Comparison of ENCODE assay signal across 1 cellular context in genomic region chr9:131349881-131350563, GRCh38.
A peak's percentile ranks its signal among the peaks of the same experiment; 100 is the strongest.
TF ChIP-seq lines count a peak whose summit lies in the region.

No MANE protein-coding gene starts in this region.

TF ChIP-seq in K562, 482 proteins besides CTCF, POLR2A, EP300 and RAD21 (continued from another document and continues in another):
- TF ChIP-seq CTBP1 (IDR thresholded peaks at IDR 0.05; ENCODE audit: borderline replicate concordance), result peak; percentile 62; the same call in 1 of the 2 replicates
- no peak for TF ChIP-seq FOXA3 (CRISPR knock-in tag; conservative IDR thresholded peaks at IDR 0.05 in 1 of 2, IDR thresholded peaks at IDR 0.05 in 1 of 2)
- TF ChIP-seq TCF7L2 (IDR thresholded peaks at IDR 0.05; ENCODE audit: low read depth, low read length), result no peak
- no peak for TF ChIP-seq NCOA6 (IDR thresholded peaks at IDR 0.05)
- TF ChIP-seq ZNF197 (CRISPR knock-in tag; IDR thresholded peaks at IDR 0.05; ENCODE audit: low read depth), result no peak
- peak; percentile 18; the same call in 1 of the 2 replicates for TF ChIP-seq ZKSCAN1 (IDR thresholded peaks at IDR 0.05; ENCODE audit: low read depth, low read length)
- TF ChIP-seq SIX5 (IDR thresholded peaks at IDR 0.05; ENCODE audit: borderline replicate concordance in 1 of 2, insufficient read depth in 1 of 2, low read depth in 1 of 2, low read length in 2 of 2), result no peak
- TF ChIP-seq DLX4 (CRISPR knock-in tag; IDR thresholded peaks at IDR 0.05), result no peak
- no peak for TF ChIP-seq ZC3H8 (IDR thresholded peaks at IDR 0.05)
- TF ChIP-seq ZNF253 (CRISPR knock-in tag; conservative IDR thresholded peaks at IDR 0.05), result no peak
- TF ChIP-seq PHF8 (IDR thresholded peaks at IDR 0.05; ENCODE audit: borderline replicate concordance, low read length), result no peak
- TF ChIP-seq, protein P1, sequence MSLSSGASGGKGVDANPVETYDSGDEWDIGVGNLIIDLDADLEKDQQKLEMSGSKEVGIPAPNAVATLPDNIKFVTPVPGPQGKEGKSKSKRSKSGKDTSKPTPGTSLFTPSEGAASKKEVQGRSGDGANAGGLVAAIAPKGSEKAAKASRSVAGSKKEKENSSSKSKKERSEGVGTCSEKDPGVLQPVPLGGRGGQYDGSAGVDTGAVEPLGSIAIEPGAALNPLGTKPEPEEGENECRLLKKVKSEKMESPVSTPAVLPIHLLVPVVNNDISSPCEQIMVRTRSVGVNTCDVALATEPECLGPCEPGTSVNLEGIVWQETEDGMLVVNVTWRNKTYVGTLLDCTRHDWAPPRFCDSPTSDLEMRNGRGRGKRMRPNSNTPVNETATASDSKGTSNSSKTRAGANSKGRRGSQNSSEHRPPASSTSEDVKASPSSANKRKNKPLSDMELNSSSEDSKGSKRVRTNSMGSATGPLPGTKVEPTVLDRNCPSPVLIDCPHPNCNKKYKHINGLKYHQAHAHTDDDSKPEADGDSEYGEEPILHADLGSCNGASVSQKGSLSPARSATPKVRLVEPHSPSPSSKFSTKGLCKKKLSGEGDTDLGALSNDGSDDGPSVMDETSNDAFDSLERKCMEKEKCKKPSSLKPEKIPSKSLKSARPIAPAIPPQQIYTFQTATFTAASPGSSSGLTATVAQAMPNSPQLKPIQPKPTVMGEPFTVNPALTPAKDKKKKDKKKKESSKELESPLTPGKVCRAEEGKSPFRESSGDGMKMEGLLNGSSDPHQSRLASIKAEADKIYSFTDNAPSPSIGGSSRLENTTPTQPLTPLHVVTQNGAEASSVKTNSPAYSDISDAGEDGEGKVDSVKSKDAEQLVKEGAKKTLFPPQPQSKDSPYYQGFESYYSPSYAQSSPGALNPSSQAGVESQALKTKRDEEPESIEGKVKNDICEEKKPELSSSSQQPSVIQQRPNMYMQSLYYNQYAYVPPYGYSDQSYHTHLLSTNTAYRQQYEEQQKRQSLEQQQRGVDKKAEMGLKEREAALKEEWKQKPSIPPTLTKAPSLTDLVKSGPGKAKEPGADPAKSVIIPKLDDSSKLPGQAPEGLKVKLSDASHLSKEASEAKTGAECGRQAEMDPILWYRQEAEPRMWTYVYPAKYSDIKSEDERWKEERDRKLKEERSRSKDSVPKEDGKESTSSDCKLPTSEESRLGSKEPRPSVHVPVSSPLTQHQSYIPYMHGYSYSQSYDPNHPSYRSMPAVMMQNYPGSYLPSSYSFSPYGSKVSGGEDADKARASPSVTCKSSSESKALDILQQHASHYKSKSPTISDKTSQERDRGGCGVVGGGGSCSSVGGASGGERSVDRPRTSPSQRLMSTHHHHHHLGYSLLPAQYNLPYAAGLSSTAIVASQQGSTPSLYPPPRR (CRISPR knock-in tag; IDR thresholded peaks at IDR 0.05; ENCODE audit: borderline replicate concordance), result no peak
- TF ChIP-seq ZNF696 (CRISPR knock-in tag; conservative IDR thresholded peaks at IDR 0.05), result no peak
- TF ChIP-seq RNF2 (IDR thresholded peaks at IDR 0.05), result no peak
- TF ChIP-seq ZBTB1 (CRISPR knock-in tag; IDR thresholded peaks at IDR 0.05; ENCODE audit: borderline replicate concordance, low read depth), result no peak
- no peak for TF ChIP-seq MCM2 (IDR thresholded peaks at IDR 0.05; ENCODE audit: low read depth)
- no peak for TF ChIP-seq TRIM25 (IDR thresholded peaks at IDR 0.05; ENCODE audit: borderline replicate concordance)
- TF ChIP-seq, protein P2, sequence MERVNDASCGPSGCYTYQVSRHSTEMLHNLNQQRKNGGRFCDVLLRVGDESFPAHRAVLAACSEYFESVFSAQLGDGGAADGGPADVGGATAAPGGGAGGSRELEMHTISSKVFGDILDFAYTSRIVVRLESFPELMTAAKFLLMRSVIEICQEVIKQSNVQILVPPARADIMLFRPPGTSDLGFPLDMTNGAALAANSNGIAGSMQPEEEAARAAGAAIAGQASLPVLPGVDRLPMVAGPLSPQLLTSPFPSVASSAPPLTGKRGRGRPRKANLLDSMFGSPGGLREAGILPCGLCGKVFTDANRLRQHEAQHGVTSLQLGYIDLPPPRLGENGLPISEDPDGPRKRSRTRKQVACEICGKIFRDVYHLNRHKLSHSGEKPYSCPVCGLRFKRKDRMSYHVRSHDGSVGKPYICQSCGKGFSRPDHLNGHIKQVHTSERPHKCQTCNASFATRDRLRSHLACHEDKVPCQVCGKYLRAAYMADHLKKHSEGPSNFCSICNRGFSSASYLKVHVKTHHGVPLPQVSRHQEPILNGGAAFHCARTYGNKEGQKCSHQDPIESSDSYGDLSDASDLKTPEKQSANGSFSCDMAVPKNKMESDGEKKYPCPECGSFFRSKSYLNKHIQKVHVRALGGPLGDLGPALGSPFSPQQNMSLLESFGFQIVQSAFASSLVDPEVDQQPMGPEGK (CRISPR knock-in tag; IDR thresholded peaks at IDR 0.05; ENCODE audit: borderline replicate concordance), result no peak
- TF ChIP-seq, protein P3, sequence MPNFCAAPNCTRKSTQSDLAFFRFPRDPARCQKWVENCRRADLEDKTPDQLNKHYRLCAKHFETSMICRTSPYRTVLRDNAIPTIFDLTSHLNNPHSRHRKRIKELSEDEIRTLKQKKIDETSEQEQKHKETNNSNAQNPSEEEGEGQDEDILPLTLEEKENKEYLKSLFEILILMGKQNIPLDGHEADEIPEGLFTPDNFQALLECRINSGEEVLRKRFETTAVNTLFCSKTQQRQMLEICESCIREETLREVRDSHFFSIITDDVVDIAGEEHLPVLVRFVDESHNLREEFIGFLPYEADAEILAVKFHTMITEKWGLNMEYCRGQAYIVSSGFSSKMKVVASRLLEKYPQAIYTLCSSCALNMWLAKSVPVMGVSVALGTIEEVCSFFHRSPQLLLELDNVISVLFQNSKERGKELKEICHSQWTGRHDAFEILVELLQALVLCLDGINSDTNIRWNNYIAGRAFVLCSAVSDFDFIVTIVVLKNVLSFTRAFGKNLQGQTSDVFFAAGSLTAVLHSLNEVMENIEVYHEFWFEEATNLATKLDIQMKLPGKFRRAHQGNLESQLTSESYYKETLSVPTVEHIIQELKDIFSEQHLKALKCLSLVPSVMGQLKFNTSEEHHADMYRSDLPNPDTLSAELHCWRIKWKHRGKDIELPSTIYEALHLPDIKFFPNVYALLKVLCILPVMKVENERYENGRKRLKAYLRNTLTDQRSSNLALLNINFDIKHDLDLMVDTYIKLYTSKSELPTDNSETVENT (CRISPR knock-in tag; IDR thresholded peaks at IDR 0.05), result no peak
- TF ChIP-seq, protein P4, sequence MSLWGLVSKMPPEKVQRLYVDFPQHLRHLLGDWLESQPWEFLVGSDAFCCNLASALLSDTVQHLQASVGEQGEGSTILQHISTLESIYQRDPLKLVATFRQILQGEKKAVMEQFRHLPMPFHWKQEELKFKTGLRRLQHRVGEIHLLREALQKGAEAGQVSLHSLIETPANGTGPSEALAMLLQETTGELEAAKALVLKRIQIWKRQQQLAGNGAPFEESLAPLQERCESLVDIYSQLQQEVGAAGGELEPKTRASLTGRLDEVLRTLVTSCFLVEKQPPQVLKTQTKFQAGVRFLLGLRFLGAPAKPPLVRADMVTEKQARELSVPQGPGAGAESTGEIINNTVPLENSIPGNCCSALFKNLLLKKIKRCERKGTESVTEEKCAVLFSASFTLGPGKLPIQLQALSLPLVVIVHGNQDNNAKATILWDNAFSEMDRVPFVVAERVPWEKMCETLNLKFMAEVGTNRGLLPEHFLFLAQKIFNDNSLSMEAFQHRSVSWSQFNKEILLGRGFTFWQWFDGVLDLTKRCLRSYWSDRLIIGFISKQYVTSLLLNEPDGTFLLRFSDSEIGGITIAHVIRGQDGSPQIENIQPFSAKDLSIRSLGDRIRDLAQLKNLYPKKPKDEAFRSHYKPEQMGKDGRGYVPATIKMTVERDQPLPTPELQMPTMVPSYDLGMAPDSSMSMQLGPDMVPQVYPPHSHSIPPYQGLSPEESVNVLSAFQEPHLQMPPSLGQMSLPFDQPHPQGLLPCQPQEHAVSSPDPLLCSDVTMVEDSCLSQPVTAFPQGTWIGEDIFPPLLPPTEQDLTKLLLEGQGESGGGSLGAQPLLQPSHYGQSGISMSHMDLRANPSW (CRISPR knock-in tag; IDR thresholded peaks at IDR 0.05), result 0 out of 2 replicates have a peak, but pooled peaks have one; percentile 39
- TF ChIP-seq ZNF77 (CRISPR knock-in tag; IDR thresholded peaks at IDR 0.05), result no peak
- no peak for TF ChIP-seq RFX5 (IDR thresholded peaks at IDR 0.05; ENCODE audit: low read depth, low read length)
- no peak for TF ChIP-seq ZNF561 (CRISPR knock-in tag; conservative IDR thresholded peaks at IDR 0.05)
- TF ChIP-seq CSDE1 (IDR thresholded peaks at IDR 0.05), result no peak
- no peak for TF ChIP-seq ADNP (tag; IDR thresholded peaks at IDR 0.05)
- no peak for TF ChIP-seq ELK3 (CRISPR knock-in tag; IDR thresholded peaks at IDR 0.05)
- no peak for TF ChIP-seq HOXB6 (CRISPR knock-in tag; IDR thresholded peaks at IDR 0.05; ENCODE audit: borderline replicate concordance)
- TF ChIP-seq, protein P5, sequence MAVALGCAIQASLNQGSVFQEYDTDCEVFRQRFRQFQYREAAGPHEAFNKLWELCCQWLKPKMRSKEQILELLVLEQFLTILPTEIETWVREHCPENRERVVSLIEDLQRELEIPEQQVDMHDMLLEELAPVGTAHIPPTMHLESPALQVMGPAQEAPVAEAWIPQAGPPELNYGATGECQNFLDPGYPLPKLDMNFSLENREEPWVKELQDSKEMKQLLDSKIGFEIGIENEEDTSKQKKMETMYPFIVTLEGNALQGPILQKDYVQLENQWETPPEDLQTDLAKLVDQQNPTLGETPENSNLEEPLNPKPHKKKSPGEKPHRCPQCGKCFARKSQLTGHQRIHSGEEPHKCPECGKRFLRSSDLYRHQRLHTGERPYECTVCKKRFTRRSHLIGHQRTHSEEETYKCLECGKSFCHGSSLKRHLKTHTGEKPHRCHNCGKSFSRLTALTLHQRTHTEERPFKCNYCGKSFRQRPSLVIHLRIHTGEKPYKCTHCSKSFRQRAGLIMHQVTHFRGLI (CRISPR knock-in tag; IDR thresholded peaks at IDR 0.05), result no peak
- no peak for TF ChIP-seq GTF3C2 (IDR thresholded peaks at IDR 0.05; ENCODE audit: borderline replicate concordance, extremely low read depth, insufficient read length)
- TF ChIP-seq HDAC3 (IDR thresholded peaks at IDR 0.05; ENCODE audit: borderline replicate concordance, partially characterized antibody), result no peak
- TF ChIP-seq SMAD1 (IDR thresholded peaks at IDR 0.05; ENCODE audit: low read depth, low read length, partially characterized antibody), result no peak
- no peak for TF ChIP-seq CBX1 (IDR thresholded peaks at IDR 0.05; ENCODE audit: low read depth)
- no peak for TF ChIP-seq NR4A1 (CRISPR knock-in tag; IDR thresholded peaks at IDR 0.05)
- TF ChIP-seq NR4A1 (tag; IDR thresholded peaks at IDR 0.05), result no peak
- TF ChIP-seq TAF15 (IDR thresholded peaks at IDR 0.05; ENCODE audit: low read depth, low read length), result no peak
- no peak for TF ChIP-seq KLF13 (tag; IDR thresholded peaks at IDR 0.05; ENCODE audit: borderline replicate concordance, low read depth)
- TF ChIP-seq NFIC (IDR thresholded peaks at IDR 0.05), result peak; percentile 56; the same call in 1 of the 2 replicates
- TF ChIP-seq EP400 (IDR thresholded peaks at IDR 0.05), result peak; percentile 48; the same call in 1 of the 2 replicates
- no peak for TF ChIP-seq ZNF124 (CRISPR knock-in tag; IDR thresholded peaks at IDR 0.05)
